ENCODE assay signal across 1 cellular context in the genomic region with DNA sequence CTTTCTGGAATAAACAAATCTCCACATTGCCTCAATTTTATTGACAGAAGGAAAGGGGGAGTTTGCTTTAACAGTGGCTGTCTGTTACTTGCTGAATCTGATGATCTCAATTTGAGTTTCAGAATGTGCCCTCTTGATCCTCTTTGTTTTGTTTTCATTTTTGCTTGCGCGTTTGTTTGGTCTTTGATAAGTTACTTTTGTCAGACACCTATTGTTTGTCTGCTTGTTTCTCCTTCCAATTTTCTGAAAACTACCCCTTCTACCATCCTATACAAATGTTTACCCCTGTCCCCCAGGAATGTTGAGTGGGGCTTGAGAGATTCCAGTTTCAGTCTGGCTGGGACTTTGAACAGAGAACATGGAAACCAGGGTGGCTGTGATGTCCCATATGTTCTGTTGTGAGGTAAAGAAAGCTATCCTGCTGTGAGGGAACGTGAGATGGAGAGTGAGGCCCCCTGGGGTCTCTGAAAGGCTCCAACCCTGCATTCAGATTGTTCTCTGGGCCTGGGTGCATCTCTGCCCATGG.
TF ChIP-seq lines count a peak whose summit lies in the region.

No MANE protein-coding gene starts in this region.

TF ChIP-seq in HepG2, 621 proteins besides CTCF, POLR2A, EP300 and RAD21 (continued from another document and continues in another):
- TF ChIP-seq PRDM10 (CRISPR knock-in tag; IDR thresholded peaks at IDR 0.05; ENCODE audit: low read depth) (no peak), TBX2 (CRISPR knock-in tag; IDR thresholded peaks at IDR 0.05; ENCODE audit: borderline replicate concordance) (peak; percentile 41; the same call in 1 of the 2 replicates), LCORL (IDR thresholded peaks at IDR 0.05) (peak; percentile 38), LCORL (CRISPR knock-in tag; IDR thresholded peaks at IDR 0.05) (no peak), ZNF788 (CRISPR knock-in tag; IDR thresholded peaks at IDR 0.05; ENCODE audit: borderline replicate concordance) (no peak), PATZ1 (CRISPR knock-in tag; IDR thresholded peaks at IDR 0.05) (peak; percentile 61; the same call in 1 of the 2 replicates), CERS6 (CRISPR knock-in tag; IDR thresholded peaks at IDR 0.05) (no peak), KLF6 (CRISPR knock-in tag; IDR thresholded peaks at IDR 0.05) (0 out of 2 replicates have a peak, but pooled peaks have one; percentile 39), ZNF263 (CRISPR knock-in tag; IDR thresholded peaks at IDR 0.05) (no peak), ZFP90 (CRISPR knock-in tag; IDR thresholded peaks at IDR 0.05; ENCODE audit: borderline replicate concordance) (no peak), ZFP37 (CRISPR knock-in tag; IDR thresholded peaks at IDR 0.05; ENCODE audit: borderline replicate concordance) (no peak), ZNF597 (CRISPR knock-in tag; IDR thresholded peaks at IDR 0.05) (no peak), ZNF251 (CRISPR knock-in tag; IDR thresholded peaks at IDR 0.05) (no peak), ZNF281 (CRISPR knock-in tag; IDR thresholded peaks at IDR 0.05; ENCODE audit: borderline replicate concordance) (0 out of 2 replicates have a peak, but pooled peaks have one; percentile 22), ZNF556 (CRISPR knock-in tag; IDR thresholded peaks at IDR 0.05; ENCODE audit: borderline replicate concordance) (no peak), ZSCAN31 (CRISPR knock-in tag; IDR thresholded peaks at IDR 0.05; ENCODE audit: low read depth) (no peak), MTF1 (CRISPR knock-in tag; IDR thresholded peaks at IDR 0.05) (no peak), PCBP1 (IDR thresholded peaks at IDR 0.05; ENCODE audit: borderline replicate concordance, low read depth, low read length) (no peak), AHR (CRISPR knock-in tag; IDR thresholded peaks at IDR 0.05) (no peak), ZNF367 (CRISPR knock-in tag; IDR thresholded peaks at IDR 0.05; ENCODE audit: borderline replicate concordance) (no peak), SUZ12 (IDR thresholded peaks at IDR 0.05; ENCODE audit: low read depth, low read length) (no peak), FOXA1 (IDR thresholded peaks at IDR 0.05) (no peak), FOXA1 (CRISPR knock-in tag; IDR thresholded peaks at IDR 0.05) (peak; percentile 44; the same call in 1 of the 2 replicates), ZNF335 (CRISPR knock-in tag; IDR thresholded peaks at IDR 0.05) (no peak)
- TF ChIP-seq, protein P1, sequence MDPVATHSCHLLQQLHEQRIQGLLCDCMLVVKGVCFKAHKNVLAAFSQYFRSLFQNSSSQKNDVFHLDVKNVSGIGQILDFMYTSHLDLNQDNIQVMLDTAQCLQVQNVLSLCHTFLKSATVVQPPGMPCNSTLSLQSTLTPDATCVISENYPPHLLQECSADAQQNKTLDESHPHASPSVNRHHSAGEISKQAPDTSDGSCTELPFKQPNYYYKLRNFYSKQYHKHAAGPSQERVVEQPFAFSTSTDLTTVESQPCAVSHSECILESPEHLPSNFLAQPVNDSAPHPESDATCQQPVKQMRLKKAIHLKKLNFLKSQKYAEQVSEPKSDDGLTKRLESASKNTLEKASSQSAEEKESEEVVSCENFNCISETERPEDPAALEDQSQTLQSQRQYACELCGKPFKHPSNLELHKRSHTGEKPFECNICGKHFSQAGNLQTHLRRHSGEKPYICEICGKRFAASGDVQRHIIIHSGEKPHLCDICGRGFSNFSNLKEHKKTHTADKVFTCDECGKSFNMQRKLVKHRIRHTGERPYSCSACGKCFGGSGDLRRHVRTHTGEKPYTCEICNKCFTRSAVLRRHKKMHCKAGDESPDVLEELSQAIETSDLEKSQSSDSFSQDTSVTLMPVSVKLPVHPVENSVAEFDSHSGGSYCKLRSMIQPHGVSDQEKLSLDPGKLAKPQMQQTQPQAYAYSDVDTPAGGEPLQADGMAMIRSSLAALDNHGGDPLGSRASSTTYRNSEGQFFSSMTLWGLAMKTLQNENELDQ (CRISPR knock-in tag; IDR thresholded peaks at IDR 0.05; ENCODE audit: borderline replicate concordance): no peak
- TF ChIP-seq, protein P2, sequence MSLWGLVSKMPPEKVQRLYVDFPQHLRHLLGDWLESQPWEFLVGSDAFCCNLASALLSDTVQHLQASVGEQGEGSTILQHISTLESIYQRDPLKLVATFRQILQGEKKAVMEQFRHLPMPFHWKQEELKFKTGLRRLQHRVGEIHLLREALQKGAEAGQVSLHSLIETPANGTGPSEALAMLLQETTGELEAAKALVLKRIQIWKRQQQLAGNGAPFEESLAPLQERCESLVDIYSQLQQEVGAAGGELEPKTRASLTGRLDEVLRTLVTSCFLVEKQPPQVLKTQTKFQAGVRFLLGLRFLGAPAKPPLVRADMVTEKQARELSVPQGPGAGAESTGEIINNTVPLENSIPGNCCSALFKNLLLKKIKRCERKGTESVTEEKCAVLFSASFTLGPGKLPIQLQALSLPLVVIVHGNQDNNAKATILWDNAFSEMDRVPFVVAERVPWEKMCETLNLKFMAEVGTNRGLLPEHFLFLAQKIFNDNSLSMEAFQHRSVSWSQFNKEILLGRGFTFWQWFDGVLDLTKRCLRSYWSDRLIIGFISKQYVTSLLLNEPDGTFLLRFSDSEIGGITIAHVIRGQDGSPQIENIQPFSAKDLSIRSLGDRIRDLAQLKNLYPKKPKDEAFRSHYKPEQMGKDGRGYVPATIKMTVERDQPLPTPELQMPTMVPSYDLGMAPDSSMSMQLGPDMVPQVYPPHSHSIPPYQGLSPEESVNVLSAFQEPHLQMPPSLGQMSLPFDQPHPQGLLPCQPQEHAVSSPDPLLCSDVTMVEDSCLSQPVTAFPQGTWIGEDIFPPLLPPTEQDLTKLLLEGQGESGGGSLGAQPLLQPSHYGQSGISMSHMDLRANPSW (CRISPR knock-in tag; IDR thresholded peaks at IDR 0.05; ENCODE audit: borderline replicate concordance): no peak
- TF ChIP-seq, protein P3, sequence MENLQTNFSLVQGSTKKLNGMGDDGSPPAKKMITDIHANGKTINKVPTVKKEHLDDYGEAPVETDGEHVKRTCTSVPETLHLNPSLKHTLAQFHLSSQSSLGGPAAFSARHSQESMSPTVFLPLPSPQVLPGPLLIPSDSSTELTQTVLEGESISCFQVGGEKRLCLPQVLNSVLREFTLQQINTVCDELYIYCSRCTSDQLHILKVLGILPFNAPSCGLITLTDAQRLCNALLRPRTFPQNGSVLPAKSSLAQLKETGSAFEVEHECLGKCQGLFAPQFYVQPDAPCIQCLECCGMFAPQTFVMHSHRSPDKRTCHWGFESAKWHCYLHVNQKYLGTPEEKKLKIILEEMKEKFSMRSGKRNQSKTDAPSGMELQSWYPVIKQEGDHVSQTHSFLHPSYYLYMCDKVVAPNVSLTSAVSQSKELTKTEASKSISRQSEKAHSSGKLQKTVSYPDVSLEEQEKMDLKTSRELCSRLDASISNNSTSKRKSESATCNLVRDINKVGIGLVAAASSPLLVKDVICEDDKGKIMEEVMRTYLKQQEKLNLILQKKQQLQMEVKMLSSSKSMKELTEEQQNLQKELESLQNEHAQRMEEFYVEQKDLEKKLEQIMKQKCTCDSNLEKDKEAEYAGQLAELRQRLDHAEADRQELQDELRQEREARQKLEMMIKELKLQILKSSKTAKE (CRISPR knock-in tag; IDR thresholded peaks at IDR 0.05; ENCODE audit: borderline replicate concordance): no peak
